In genomic region chr18:74495581-74496507, GRCh38 we compare ENCODE assay signal across 1 cellular context.
TF ChIP-seq lines count a peak whose summit lies in the region.

CNDP2 (plus strand) TSS chr18:74496363; CDS start chr18:74499974, 3,611 bp downstream.

TF ChIP-seq in GM12878, 131 proteins besides CTCF, POLR2A, EP300 and RAD21 (continued from another document and continues in another):
- no peak; the same call in 1 of the 2 replicates for TF ChIP-seq FOXK2 (IDR thresholded peaks at IDR 0.05)
- no peak for TF ChIP-seq ZNF687 (IDR thresholded peaks at IDR 0.05)
- TF ChIP-seq JUND (IDR thresholded peaks at IDR 0.05; ENCODE audit: low read depth, low read length): peak; percentile 95
- TF ChIP-seq SPI1 (IDR thresholded peaks at IDR 0.05; ENCODE audit: borderline replicate concordance, insufficient read depth, low read depth, low read length): peak; percentile 57; the same call in 1 of the 2 replicates
- TF ChIP-seq MYC (IDR thresholded peaks at IDR 0.05; ENCODE audit: insufficient read depth, insufficient read length, insufficient replicate concordance, low read length, severe bottlenecking): no peak
- no peak for TF ChIP-seq FOS (IDR thresholded peaks at IDR 0.05; ENCODE audit: borderline replicate concordance, extremely low read depth, insufficient read length)
- peak; percentile 99 for TF ChIP-seq NBN (IDR thresholded peaks at IDR 0.05)
- TF ChIP-seq RUNX3 (IDR thresholded peaks at IDR 0.05; ENCODE audit: low read length): peak; percentile 55
- TF ChIP-seq SRF (IDR thresholded peaks at IDR 0.05; ENCODE audit: low read depth in 2 of 2, low read length in 2 of 2): peak in 1 of 2 experiments; percentile 25; a peak in 1 of 4 replicates
- TF ChIP-seq, protein P1, sequence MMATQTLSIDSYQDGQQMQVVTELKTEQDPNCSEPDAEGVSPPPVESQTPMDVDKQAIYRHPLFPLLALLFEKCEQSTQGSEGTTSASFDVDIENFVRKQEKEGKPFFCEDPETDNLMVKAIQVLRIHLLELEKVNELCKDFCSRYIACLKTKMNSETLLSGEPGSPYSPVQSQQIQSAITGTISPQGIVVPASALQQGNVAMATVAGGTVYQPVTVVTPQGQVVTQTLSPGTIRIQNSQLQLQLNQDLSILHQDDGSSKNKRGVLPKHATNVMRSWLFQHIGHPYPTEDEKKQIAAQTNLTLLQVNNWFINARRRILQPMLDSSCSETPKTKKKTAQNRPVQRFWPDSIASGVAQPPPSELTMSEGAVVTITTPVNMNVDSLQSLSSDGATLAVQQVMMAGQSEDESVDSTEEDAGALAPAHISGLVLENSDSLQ (IDR thresholded peaks at IDR 0.05): peak; percentile 98
- TF ChIP-seq BRCA1 (IDR thresholded peaks at IDR 0.05; ENCODE audit: low read depth, low read length): no peak
- no peak for TF ChIP-seq ZZZ3 (IDR thresholded peaks at IDR 0.05; ENCODE audit: control insufficient read depth, insufficient read length, low read depth)
- no peak; the same call in 1 of the 2 replicates for TF ChIP-seq HCFC1 (IDR thresholded peaks at IDR 0.05; ENCODE audit: low read length)
- peak; percentile 92 for TF ChIP-seq USF1 (IDR thresholded peaks at IDR 0.05; ENCODE audit: borderline replicate concordance, extremely low read length, insufficient read depth, low read depth, low read length)
- no peak for TF ChIP-seq MTA3 (IDR thresholded peaks at IDR 0.05; ENCODE audit: borderline replicate concordance, low read length)
- peak; percentile 61; the same call in 1 of the 2 replicates for TF ChIP-seq CHD2 (IDR thresholded peaks at IDR 0.05; ENCODE audit: borderline replicate concordance, low read depth, low read length)
- TF ChIP-seq CBX5 (IDR thresholded peaks at IDR 0.05; ENCODE audit: low read depth): no peak
- peak; percentile 53 for TF ChIP-seq POLR2AphosphoS5 (IDR thresholded peaks at IDR 0.05; ENCODE audit: low read length)
- TF ChIP-seq BCLAF1 (IDR thresholded peaks at IDR 0.05): no peak
- no peak for TF ChIP-seq KDM1A (IDR thresholded peaks at IDR 0.05; ENCODE audit: borderline replicate concordance)
- TF ChIP-seq NFXL1 (IDR thresholded peaks at IDR 0.05; ENCODE audit: borderline replicate concordance): no peak
- peak; percentile 82 for TF ChIP-seq GABPA (IDR thresholded peaks at IDR 0.05; ENCODE audit: low read depth)
- peak; percentile 4 to 32; a peak in 2 of 4 replicates for TF ChIP-seq BHLHE40 (IDR thresholded peaks at IDR 0.05; ENCODE audit: borderline replicate concordance in 1 of 2, low read depth in 2 of 2, low read length in 1 of 2)
- no peak for TF ChIP-seq LARP7 (IDR thresholded peaks at IDR 0.05)
- no peak for TF ChIP-seq WRNIP1 (IDR thresholded peaks at IDR 0.05; ENCODE audit: borderline replicate concordance, low read depth, low read length)
- peak; percentile 99 for TF ChIP-seq HDGF (IDR thresholded peaks at IDR 0.05)
- TF ChIP-seq ZNF274 (IDR thresholded peaks at IDR 0.05; ENCODE audit: insufficient read depth, insufficient read length): no peak
- no peak for TF ChIP-seq STAT3 (IDR thresholded peaks at IDR 0.05; ENCODE audit: low read depth, low read length)
- TF ChIP-seq CHD1 (IDR thresholded peaks at IDR 0.05; ENCODE audit: low read depth, low read length): no peak
- no peak; the same call in 1 of the 2 replicates for TF ChIP-seq IRF3 (IDR thresholded peaks at IDR 0.05)
- 0 out of 2 replicates have a peak, but pooled peaks have one; percentile 23 for TF ChIP-seq RB1 (IDR thresholded peaks at IDR 0.05; ENCODE audit: borderline replicate concordance)
- TF ChIP-seq SUZ12 (IDR thresholded peaks at IDR 0.05; ENCODE audit: unreplicated experiment): no peak
- no peak for TF ChIP-seq SREBF1 (IDR thresholded peaks at IDR 0.05; ENCODE audit: low read length)
- TF ChIP-seq, protein P2, sequence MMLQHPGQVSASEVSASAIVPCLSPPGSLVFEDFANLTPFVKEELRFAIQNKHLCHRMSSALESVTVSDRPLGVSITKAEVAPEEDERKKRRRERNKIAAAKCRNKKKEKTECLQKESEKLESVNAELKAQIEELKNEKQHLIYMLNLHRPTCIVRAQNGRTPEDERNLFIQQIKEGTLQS (IDR thresholded peaks at IDR 0.05; ENCODE audit: borderline replicate concordance, extremely low read depth, low read depth, low read length): peak; percentile 44; the same call in 1 of the 2 replicates
- TF ChIP-seq CBX3 (IDR thresholded peaks at IDR 0.05; ENCODE audit: borderline replicate concordance, low read depth): no peak
- TF ChIP-seq KLF5 (IDR thresholded peaks at IDR 0.05; ENCODE audit: partially characterized antibody): no peak
- no peak for TF ChIP-seq PML (IDR thresholded peaks at IDR 0.05; ENCODE audit: low read length)
- TF ChIP-seq SREBF2 (IDR thresholded peaks at IDR 0.05; ENCODE audit: low read length): no peak
- no peak for TF ChIP-seq CHD4 (IDR thresholded peaks at IDR 0.05)
- no peak for TF ChIP-seq KAT2A (conservative IDR thresholded peaks at IDR 0.05; ENCODE audit: control insufficient read depth, low read depth, low read length)
- TF ChIP-seq RCOR1 (conservative IDR thresholded peaks at IDR 0.05; ENCODE audit: low read depth, low read length): 0 out of 2 replicates have a peak, but pooled peaks have one; percentile 25
- TF ChIP-seq PAX8 (IDR thresholded peaks at IDR 0.05): no peak
- TF ChIP-seq, protein P3, sequence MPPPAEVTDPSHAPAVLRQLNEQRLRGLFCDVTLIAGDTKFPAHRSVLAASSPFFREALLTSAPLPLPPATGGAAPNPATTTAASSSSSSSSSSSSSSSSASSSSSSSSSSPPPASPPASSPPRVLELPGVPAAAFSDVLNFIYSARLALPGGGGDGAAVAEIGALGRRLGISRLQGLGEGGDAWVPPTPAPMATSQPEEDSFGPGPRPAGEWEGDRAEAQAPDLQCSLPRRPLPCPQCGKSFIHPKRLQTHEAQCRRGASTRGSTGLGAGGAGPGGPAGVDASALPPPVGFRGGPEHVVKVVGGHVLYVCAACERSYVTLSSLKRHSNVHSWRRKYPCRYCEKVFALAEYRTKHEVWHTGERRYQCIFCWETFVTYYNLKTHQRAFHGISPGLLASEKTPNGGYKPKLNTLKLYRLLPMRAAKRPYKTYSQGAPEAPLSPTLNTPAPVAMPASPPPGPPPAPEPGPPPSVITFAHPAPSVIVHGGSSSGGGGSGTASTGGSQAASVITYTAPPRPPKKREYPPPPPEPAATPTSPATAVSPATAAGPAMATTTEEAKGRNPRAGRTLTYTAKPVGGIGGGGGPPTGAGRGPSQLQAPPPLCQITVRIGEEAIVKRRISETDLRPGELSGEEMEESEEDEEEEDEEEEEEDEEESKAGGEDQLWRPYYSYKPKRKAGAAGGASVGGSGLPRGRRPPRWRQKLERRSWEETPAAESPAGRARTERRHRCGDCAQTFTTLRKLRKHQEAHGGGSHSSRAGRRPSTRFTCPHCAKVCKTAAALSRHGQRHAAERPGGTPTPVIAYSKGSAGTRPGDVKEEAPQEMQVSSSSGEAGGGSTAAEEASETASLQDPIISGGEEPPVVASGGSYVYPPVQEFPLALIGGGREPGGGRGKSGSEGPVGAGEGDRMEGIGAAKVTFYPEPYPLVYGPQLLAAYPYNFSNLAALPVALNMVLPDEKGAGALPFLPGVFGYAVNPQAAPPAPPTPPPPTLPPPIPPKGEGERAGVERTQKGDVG (CRISPR knock-in tag; IDR thresholded peaks at IDR 0.05): 0 out of 2 replicates have a peak, but pooled peaks have one; percentile 34
- TF ChIP-seq NR2F1 (conservative IDR thresholded peaks at IDR 0.05): peak; percentile 86
- TF ChIP-seq, protein P4, sequence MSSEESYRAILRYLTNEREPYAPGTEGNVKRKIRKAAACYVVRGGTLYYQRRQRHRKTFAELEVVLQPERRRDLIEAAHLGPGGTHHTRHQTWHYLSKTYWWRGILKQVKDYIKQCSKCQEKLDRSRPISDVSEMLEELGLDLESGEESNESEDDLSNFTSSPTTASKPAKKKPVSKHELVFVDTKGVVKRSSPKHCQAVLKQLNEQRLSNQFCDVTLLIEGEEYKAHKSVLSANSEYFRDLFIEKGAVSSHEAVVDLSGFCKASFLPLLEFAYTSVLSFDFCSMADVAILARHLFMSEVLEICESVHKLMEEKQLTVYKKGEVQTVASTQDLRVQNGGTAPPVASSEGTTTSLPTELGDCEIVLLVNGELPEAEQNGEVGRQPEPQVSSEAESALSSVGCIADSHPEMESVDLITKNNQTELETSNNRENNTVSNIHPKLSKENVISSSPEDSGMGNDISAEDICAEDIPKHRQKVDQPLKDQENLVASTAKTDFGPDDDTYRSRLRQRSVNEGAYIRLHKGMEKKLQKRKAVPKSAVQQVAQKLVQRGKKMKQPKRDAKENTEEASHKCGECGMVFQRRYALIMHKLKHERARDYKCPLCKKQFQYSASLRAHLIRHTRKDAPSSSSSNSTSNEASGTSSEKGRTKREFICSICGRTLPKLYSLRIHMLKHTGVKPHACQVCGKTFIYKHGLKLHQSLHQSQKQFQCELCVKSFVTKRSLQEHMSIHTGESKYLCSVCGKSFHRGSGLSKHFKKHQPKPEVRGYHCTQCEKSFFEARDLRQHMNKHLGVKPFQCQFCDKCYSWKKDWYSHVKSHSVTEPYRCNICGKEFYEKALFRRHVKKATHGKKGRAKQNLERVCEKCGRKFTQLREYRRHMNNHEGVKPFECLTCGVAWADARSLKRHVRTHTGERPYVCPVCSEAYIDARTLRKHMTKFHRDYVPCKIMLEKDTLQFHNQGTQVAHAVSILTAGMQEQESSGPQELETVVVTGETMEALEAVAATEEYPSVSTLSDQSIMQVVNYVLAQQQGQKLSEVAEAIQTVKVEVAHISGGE (CRISPR knock-in tag; IDR thresholded peaks at IDR 0.05): peak; percentile 52; the same call in 1 of the 2 replicates
- no peak for TF ChIP-seq ZNF217 (IDR thresholded peaks at IDR 0.05)
- 0 out of 2 replicates have a peak, but pooled peaks have one; percentile 13 for TF ChIP-seq TAF1 (IDR thresholded peaks at IDR 0.05; ENCODE audit: borderline replicate concordance, low read depth, low read length)
- TF ChIP-seq SUPT20H (IDR thresholded peaks at IDR 0.05; ENCODE audit: borderline replicate concordance, control insufficient read depth, low read depth, low read length): no peak
- peak; percentile 74; the same call in 1 of the 2 replicates for TF ChIP-seq BMI1 (IDR thresholded peaks at IDR 0.05; ENCODE audit: borderline replicate concordance)
- TF ChIP-seq ATF7 (IDR thresholded peaks at IDR 0.05; ENCODE audit: low read depth): peak; percentile 100
- TF ChIP-seq SMC3 (IDR thresholded peaks at IDR 0.05; ENCODE audit: borderline replicate concordance, low read length): no peak
